Comparison of ENCODE assay signal across 8 cellular contexts in the genomic region with DNA sequence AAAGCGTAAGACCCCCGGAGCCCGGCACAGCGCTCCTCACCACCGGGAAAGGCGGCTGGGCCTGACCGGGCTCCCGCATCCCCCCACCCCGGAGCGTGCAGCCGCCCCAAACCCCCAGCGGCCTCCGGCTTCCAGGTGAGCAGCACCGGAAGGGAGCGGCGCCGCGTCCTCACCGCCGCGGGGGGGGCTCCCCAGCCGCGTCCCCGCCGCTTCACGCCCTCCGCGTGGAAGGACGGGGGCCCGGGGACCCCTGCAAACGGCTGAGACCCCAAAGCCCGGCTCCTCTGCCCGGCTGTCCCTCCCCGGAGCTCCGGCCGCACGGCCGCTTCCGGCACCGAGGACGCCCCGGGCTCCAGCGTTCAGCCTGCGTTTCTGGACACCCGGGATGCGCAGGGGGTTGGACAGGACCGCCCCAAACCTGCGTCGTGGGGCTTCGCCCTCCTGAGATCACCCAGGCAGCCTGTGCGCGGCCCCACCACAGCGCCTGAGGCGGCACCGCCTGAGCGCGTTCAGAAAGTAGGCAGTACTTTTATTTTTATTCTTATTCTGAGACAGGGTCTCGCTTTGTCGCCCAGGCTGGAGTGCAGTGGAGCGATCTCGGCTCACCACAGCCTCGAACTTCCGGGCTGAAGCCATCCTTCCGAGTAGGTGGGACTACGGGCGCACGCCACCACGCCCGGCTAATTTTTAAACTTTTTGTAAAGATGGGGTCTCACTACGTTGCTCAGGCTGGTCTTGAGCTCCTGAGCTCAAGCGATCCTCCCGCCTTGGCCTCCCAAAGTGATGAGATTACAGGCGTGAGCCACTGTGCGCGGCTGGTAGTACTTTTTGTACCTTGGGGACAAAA. TPM values are rescaled to one million over a fixed set of nuclear protein-coding genes. Genes with fewer than 3 reads are reported as not detected.
DNase-seq lines count a peak whose midpoint lies in the region; ATAC-seq and TF ChIP-seq lines count a peak whose summit lies in the region.

No MANE protein-coding gene starts in this region.

- DNase-seq in DND-41 (peak; percentile 39), body of pancreas (peak; percentile 50 to 65 (median 60)), iris pigment epithelial cell (ENCODE audit: low read depth) (peak; percentile 44), H4 (ENCODE audit: low spot score) (no peak)
- peak; percentile 37 to 46 for DNase-seq in stimulated activated CD8-positive, alpha-beta memory T cell treated with anti-CD3 and anti-CD28 coated beads, Interleukin-2, amount 100 ng/mL, for 48 hours (ENCODE audit: low read depth in 2 of 2)

- TF ChIP-seq CTCF in DND-41 (IDR thresholded peaks at IDR 0.05; ENCODE audit: borderline replicate concordance, extremely low read depth, low read length, poor library complexity, severe bottlenecking) (no peak), body of pancreas (IDR thresholded peaks at IDR 0.05) (no peak)

- H3K36me3 ChIP-seq in DND-41 (ENCODE audit: insufficient read depth, low read length) (no peaks in the 10 kb centered on the region), body of pancreas (replicated peaks in 1 of 2; ENCODE audit: insufficient read depth in 1 of 2, low read depth in 2 of 2) (no peaks in the 10 kb centered on the region)

- peaks cover 51% of the 10 kb centered on the region for H3K27me3 ChIP-seq in DND-41 (ENCODE audit: insufficient read depth, low read length, poor library complexity)
- no peaks in the 10 kb centered on the region for H3K27me3 ChIP-seq in body of pancreas

- peak overlapping the region; percentile 80 for H3K4me2 ChIP-seq in DND-41 (ENCODE audit: insufficient read depth, low read length)

- peak overlapping the region; percentile 44; the same call in 1 of the 2 replicates for H2AFZ ChIP-seq in DND-41 (ENCODE audit: low read depth, low read length)

- intact Hi-C loops in body of pancreas (cut with DNase I) = no loop called here

- no peaks in the 10 kb centered on the region for H3K79me2 ChIP-seq in DND-41 (ENCODE audit: insufficient read depth, low read length)

- WGBS in body of pancreas, 2 donors = 3 to 47% methylated on average over 6 to 58 of the region's 75 CpGs

- TF ChIP-seq POLR2A in body of pancreas (IDR thresholded peaks at IDR 0.05) = peak; percentile 42 to 78 (median 77)

- H3K4me3 ChIP-seq in DND-41 (ENCODE audit: low read depth in 1 of 2, low read length in 2 of 2) = peak overlapping the region; percentile 10 to 53; a peak in 3 of 4 replicates
- H3K4me3 ChIP-seq in body of pancreas = peak overlapping the region; percentile 39 to 66

- ATAC-seq in DND-41 (ENCODE audit: insufficient read depth, low read depth) (peak; percentile 53), GM19467 (IDR thresholded peaks at IDR 0.05; ENCODE audit: unreplicated experiment) (peak; percentile 55), HG03565 (IDR thresholded peaks at IDR 0.05; ENCODE audit: unreplicated experiment) (peak; percentile 45), SK-N-SH treated with all-trans-retinoic acid at 6 μM for 48 hours (peak; percentile 93), body of pancreas (peak; percentile 77)

- no peak overlapping the region for H3K27ac ChIP-seq in DND-41 (ENCODE audit: low read length)
- H3K27ac ChIP-seq in body of pancreas = peak overlapping the region; percentile 64 to 89 (median 78)

- H3K9me3 ChIP-seq in DND-41 (ENCODE audit: insufficient read depth, low read length, severe bottlenecking) (no peaks in the 10 kb centered on the region), body of pancreas (no peaks in the 10 kb centered on the region)

- H3K4me1 ChIP-seq in DND-41 (ENCODE audit: insufficient read depth, low read length) = peaks cover 30% of the 10 kb centered on the region
- peaks cover 7% of the 10 kb centered on the region for H3K4me1 ChIP-seq in body of pancreas

- H4K20me1 ChIP-seq in DND-41 (ENCODE audit: insufficient read depth, low read length) = peaks cover 21% of the 10 kb centered on the region

- peak overlapping the region; percentile 43 for H3K9ac ChIP-seq in DND-41 (ENCODE audit: low read depth, low read length)

TF ChIP-seq in SK-N-SH treated with all-trans-retinoic acid at 6 μM for 48 hours, 23 proteins besides CTCF, POLR2A, EP300 and RAD21:
- TF ChIP-seq OSR1 (CRISPR knock-in tag; IDR thresholded peaks at IDR 0.05) (no peak), ESRRG (CRISPR knock-in tag; IDR thresholded peaks at IDR 0.05) (no peak), BACH2 (CRISPR knock-in tag; IDR thresholded peaks at IDR 0.05; ENCODE audit: borderline replicate concordance) (no peak), ISL1 (CRISPR knock-in tag; IDR thresholded peaks at IDR 0.05) (no peak), ZFP30 (CRISPR knock-in tag; IDR thresholded peaks at IDR 0.05) (no peak), PPARA (CRISPR knock-in tag; IDR thresholded peaks at IDR 0.05; ENCODE audit: borderline replicate concordance) (no peak), TOX (CRISPR knock-in tag; IDR thresholded peaks at IDR 0.05; ENCODE audit: borderline replicate concordance) (no peak), ZFP3 (CRISPR knock-in tag; IDR thresholded peaks at IDR 0.05) (no peak), ZC3H10 (CRISPR knock-in tag; IDR thresholded peaks at IDR 0.05) (no peak), ZNF8 (CRISPR knock-in tag; IDR thresholded peaks at IDR 0.05) (no peak), CSDC2 (CRISPR knock-in tag; IDR thresholded peaks at IDR 0.05) (no peak), ZNF565 (CRISPR knock-in tag; conservative IDR thresholded peaks at IDR 0.05; ENCODE audit: low read depth) (no peak), TCF4 (CRISPR knock-in tag; IDR thresholded peaks at IDR 0.05; ENCODE audit: borderline replicate concordance) (no peak), ARNTL (CRISPR knock-in tag; IDR thresholded peaks at IDR 0.05; ENCODE audit: borderline replicate concordance, low read depth) (no peak)
- TF ChIP-seq, protein P1, sequence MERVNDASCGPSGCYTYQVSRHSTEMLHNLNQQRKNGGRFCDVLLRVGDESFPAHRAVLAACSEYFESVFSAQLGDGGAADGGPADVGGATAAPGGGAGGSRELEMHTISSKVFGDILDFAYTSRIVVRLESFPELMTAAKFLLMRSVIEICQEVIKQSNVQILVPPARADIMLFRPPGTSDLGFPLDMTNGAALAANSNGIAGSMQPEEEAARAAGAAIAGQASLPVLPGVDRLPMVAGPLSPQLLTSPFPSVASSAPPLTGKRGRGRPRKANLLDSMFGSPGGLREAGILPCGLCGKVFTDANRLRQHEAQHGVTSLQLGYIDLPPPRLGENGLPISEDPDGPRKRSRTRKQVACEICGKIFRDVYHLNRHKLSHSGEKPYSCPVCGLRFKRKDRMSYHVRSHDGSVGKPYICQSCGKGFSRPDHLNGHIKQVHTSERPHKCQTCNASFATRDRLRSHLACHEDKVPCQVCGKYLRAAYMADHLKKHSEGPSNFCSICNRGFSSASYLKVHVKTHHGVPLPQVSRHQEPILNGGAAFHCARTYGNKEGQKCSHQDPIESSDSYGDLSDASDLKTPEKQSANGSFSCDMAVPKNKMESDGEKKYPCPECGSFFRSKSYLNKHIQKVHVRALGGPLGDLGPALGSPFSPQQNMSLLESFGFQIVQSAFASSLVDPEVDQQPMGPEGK (CRISPR knock-in tag; IDR thresholded peaks at IDR 0.05; ENCODE audit: borderline replicate concordance) = no peak
- TF ChIP-seq, protein P2, sequence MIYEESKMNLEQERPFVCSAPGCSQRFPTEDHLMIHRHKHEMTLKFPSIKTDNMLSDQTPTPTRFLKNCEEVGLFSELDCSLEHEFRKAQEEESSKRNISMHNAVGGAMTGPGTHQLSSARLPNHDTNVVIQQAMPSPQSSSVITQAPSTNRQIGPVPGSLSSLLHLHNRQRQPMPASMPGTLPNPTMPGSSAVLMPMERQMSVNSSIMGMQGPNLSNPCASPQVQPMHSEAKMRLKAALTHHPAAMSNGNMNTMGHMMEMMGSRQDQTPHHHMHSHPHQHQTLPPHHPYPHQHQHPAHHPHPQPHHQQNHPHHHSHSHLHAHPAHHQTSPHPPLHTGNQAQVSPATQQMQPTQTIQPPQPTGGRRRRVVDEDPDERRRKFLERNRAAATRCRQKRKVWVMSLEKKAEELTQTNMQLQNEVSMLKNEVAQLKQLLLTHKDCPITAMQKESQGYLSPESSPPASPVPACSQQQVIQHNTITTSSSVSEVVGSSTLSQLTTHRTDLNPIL (CRISPR knock-in tag; IDR thresholded peaks at IDR 0.05; ENCODE audit: low read depth) = no peak

RNA-seq across cellular contexts. Expression of gene BLM, which starts 51.6 kb away (rescaled TPM):
- total RNA-seq in body of pancreas = 1 to 10 TPM in 1 of 2 donors, under 1 TPM in 1; 0.26 to 1.3 TPM
- 11.0 and 12.1 TPM in 2 replicates for total RNA-seq in H4 (2014; rRNA removed; shearing (Covaris generic))
